In the genomic region with DNA sequence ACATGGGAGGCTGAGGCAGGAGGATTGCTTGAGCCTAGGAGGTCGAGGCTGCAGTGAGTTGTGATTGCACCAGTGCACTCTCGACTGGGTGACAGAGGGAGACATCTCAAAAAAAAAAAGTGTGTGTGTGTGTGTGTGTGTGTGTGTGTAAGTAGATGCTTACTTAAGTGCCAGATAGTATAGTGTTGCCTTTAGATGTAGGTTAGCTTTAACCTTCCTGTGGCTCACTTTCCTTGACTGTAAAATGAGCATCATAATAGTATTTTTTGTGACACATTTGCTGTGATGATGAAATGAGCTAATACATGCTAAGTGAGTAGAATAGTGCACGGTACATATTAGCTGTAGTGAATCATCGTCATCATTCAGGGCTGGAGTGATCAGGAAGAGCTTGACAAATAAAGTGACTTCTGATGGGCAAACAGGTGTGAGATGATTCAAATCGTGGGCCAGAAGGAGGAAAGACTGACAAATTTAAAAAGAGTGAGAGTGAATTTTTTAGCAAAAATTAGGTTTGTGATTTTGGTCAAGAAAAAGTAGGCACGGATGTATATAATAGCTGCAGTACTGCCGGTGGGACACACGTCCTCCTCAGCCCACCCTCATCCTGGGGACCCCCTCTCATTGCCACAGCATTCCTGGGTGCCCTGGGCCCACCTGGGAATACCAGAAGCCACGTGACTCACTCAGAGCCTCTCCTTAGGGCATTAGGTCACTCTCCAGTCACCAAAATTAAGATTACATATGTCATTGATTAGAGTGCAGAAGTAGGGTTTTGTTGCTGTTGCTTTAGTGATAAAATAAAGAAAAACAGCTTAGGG, we compare ENCODE assay signal across 11 cellular contexts. TPM values are rescaled to one million over a fixed set of nuclear protein-coding genes. Genes with fewer than 3 reads are reported as not detected.
DNase-seq lines count a peak whose midpoint lies in the region; TF ChIP-seq lines count a peak whose summit lies in the region.
"Had no signal": no experiment of that assay in that cellular context is flagged by ENCODE, and none has a peak within 500 bp of the region (broad histone marks: within the 10 kb centered on the region; RNA-seq: fewer than 3 reads in every experiment).

No MANE protein-coding gene starts in this region.

- H3K36me3 Mint-ChIP-seq in activated CD4-positive, alpha-beta memory T cell treated with anti-CD3 and anti-CD28 coated beads, Interleukin-2, amount 10 ng/mL, durations not matched to agents 7 days and 5 days (ENCODE audit: low read depth), result peaks cover 76% of the 10 kb centered on the region

- peak; percentile 43 for DNase-seq in GM12865 (ENCODE audit: low read depth)
- no peak for DNase-seq in activated CD4-positive, alpha-beta memory T cell treated with anti-CD3 and anti-CD28 coated beads, Interleukin-2, amount 10 ng/mL, durations not matched to agents 7 days and 5 days
- DNase-seq in kidney tubule cell (ENCODE audit: low spot score), result peak; percentile 58
- no peak for DNase-seq in NOMO-1 treated with dmso at 0.1 percent for 144 hours (lab: John Stamatoyannopoulos, UW; ENCODE audit: unreplicated experiment)
- DNase-seq in ovary, result no peak
- no peak for DNase-seq in stimulated activated CD4-positive, alpha-beta T cell treated with anti-CD3 and anti-CD28 coated beads, Interleukin-2, amount 100 ng/mL, for 24 hours
- DNase-seq in NCI-H2196 (lab: John Stamatoyannopoulos, UW; ENCODE audit: unreplicated experiment), result no peak
- DNase-seq: central memory CD4-positive, alpha-beta T cell; lower lobe of right lung; right lobe of liver had no signal

- H3K9me3 ChIP-seq in BLaER1 treated with 17β-estradiol and CSF1 and Interleukin-3, amounts not matched to agents 10 nM and 100 nM (replicated peaks in 1 of 11), result no peaks in the 10 kb centered on the region
- H3K9me3 ChIP-seq in ovary, result no peaks in the 10 kb centered on the region
- H3K9me3 ChIP-seq: lower lobe of right lung, right lobe of liver had no signal

- H3K4me1 Mint-ChIP-seq in activated CD4-positive, alpha-beta memory T cell treated with anti-CD3 and anti-CD28 coated beads, Interleukin-2, amount 10 ng/mL, durations not matched to agents 7 days and 5 days, result peaks cover 99% of the 10 kb centered on the region

- CTCF ChIA-PET in activated CD4-positive, alpha-beta memory T cell treated with anti-CD3 and anti-CD28 coated beads, Interleukin-2, amount 10 ng/mL, durations not matched to agents 7 days and 5 days (lab: Charles Lee), result interaction anchor here (0.6 to 15.1 kb wide), 12 partner anchors 10 to 471 kb away, joined by 3 to 524 read pairs (median 4); a partner anchor contains a TSS

- H3K4me1 ChIP-seq in BLaER1 treated with 17β-estradiol and CSF1 and Interleukin-3, amounts not matched to agents 10 nM and 100 nM, result peaks cover 94 to 100% (median 99%) of the 10 kb centered on the region in 10 experiments
- no peaks in the 10 kb centered on the region for H3K4me1 ChIP-seq in ovary (ENCODE audit: insufficient read depth)

- peaks cover 12 to 56% (median 27%) of the 10 kb centered on the region in 11 experiments; a peak in 16 of 22 replicates for H3K36me3 ChIP-seq in BLaER1 treated with 17β-estradiol and CSF1 and Interleukin-3, amounts not matched to agents 10 nM and 100 nM
- H3K36me3 ChIP-seq in ovary, result no peaks in the 10 kb centered on the region

- peak overlapping the region; percentile 87 to 99 (median 96) for H3K4me2 ChIP-seq in BLaER1 treated with 17β-estradiol and CSF1 and Interleukin-3, amounts not matched to agents 10 nM and 100 nM

- WGBS in ovary, 3 donors, result 79 to 83% (median 80%) methylated on average over 9 of the region's 9 CpGs

- no peaks in the 10 kb centered on the region for H3K9me3 Mint-ChIP-seq in activated CD4-positive, alpha-beta memory T cell treated with anti-CD3 and anti-CD28 coated beads, Interleukin-2, amount 10 ng/mL, durations not matched to agents 7 days and 5 days

- H3K9ac ChIP-seq in BLaER1 treated with 17β-estradiol and CSF1 and Interleukin-3, amounts not matched to agents 10 nM and 100 nM, result peak overlapping the region in 10 of 11 experiments; percentile 73 to 84 (median 78); a peak in 18 of 22 replicates

- peak overlapping the region; percentile 72 for H3K4me3 Mint-ChIP-seq in activated CD4-positive, alpha-beta memory T cell treated with anti-CD3 and anti-CD28 coated beads, Interleukin-2, amount 10 ng/mL, durations not matched to agents 7 days and 5 days

- H4K20me1 ChIP-seq in BLaER1 treated with 17β-estradiol and CSF1 and Interleukin-3, amounts not matched to agents 10 nM and 100 nM, result peaks cover 5 to 28% (median 11%) of the 10 kb centered on the region in 11 experiments; a peak in 13 of 22 replicates

- H3K27ac Mint-ChIP-seq in activated CD4-positive, alpha-beta memory T cell treated with anti-CD3 and anti-CD28 coated beads, Interleukin-2, amount 10 ng/mL, durations not matched to agents 7 days and 5 days, result peak overlapping the region; percentile 90

- TF ChIP-seq POLR2A in ovary (IDR thresholded peaks at IDR 0.05), result no peak

- intact Hi-C loops in ovary (cut with DNase I), result no loop called here

- TF ChIP-seq CTCF in GM12865 (IDR thresholded peaks at IDR 0.05; ENCODE audit: insufficient read depth, low read depth, low read length, missing control alignments), result no peak
- no peak for TF ChIP-seq CTCF in ovary (IDR thresholded peaks at IDR 0.05)

- TF ChIP-seq EP300 in ovary (IDR thresholded peaks at IDR 0.05), result no peak

- H3K27ac ChIP-seq in BLaER1 treated with 17β-estradiol and CSF1 and Interleukin-3, amounts not matched to agents 10 nM and 100 nM, result peak overlapping the region; percentile 82 to 97 (median 95); a peak in 21 of 22 replicates
- H3K27ac ChIP-seq in ovary, result no peak overlapping the region

- no peaks in the 10 kb centered on the region for H3K27me3 ChIP-seq in BLaER1 treated with 17β-estradiol and CSF1 and Interleukin-3, amounts not matched to agents 10 nM and 100 nM
- H3K27me3 ChIP-seq in ovary, result no peaks in the 10 kb centered on the region
- H3K27me3 ChIP-seq: right lobe of liver had no signal

- H3K4me3 ChIP-seq in BLaER1 treated with 17β-estradiol and CSF1 and Interleukin-3, amounts not matched to agents 10 nM and 100 nM, result no peak overlapping the region
- H3K4me3 ChIP-seq in GM12865 (ENCODE audit: low read depth, low read length) (no peak overlapping the region), ovary (no peak overlapping the region)
- H3K4me3 ChIP-seq: lower lobe of right lung, right lobe of liver had no signal

- POLR2A ChIA-PET in activated CD4-positive, alpha-beta memory T cell treated with anti-CD3 and anti-CD28 coated beads, Interleukin-2, amount 10 ng/mL, durations not matched to agents 7 days and 5 days (lab: Charles Lee), result interaction anchor here (0.8 to 28.4 kb wide), 9 partner anchors 10 to 137 kb away, joined by 3 to 1193 read pairs (median 7); a partner anchor contains a TSS

- no peaks in the 10 kb centered on the region for H3K27me3 Mint-ChIP-seq in activated CD4-positive, alpha-beta memory T cell treated with anti-CD3 and anti-CD28 coated beads, Interleukin-2, amount 10 ng/mL, durations not matched to agents 7 days and 5 days

RNA-seq across cellular contexts. Expression of a gene that starts 33.9 kb away (rescaled TPM):
- 10 to 100 TPM; 42.2 to 43.1 TPM for total RNA-seq in activated CD4-positive, alpha-beta memory T cell treated with anti-CD3 and anti-CD28 coated beads, Interleukin-2, amount 10 ng/mL, durations not matched to agents 7 days and 5 days
- 10 to 100 TPM; 46.4 to 72.8 (median 53.5) TPM for total RNA-seq in ovary
- 10 to 100 TPM; 63.4 to 90.0 TPM for polyA plus RNA-seq in ovary

RNA-seq across cellular contexts. Expression of a gene that starts 57.0 kb away (rescaled TPM):
- total RNA-seq in activated CD4-positive, alpha-beta memory T cell treated with anti-CD3 and anti-CD28 coated beads, Interleukin-2, amount 10 ng/mL, durations not matched to agents 7 days and 5 days, result 1 to 10 TPM; 8.8 to 9.2 TPM
- 10 to 100 TPM in 4 of 7 donors, 1 to 10 TPM in 3; 5.5 to 15.0 (median 10.1) TPM for total RNA-seq in ovary
- 10 to 100 TPM in 1 of 2 donors, 1 to 10 TPM in 1; 5.6 to 16.2 TPM for polyA plus RNA-seq in ovary

Comparison
In these comparisons a context has a peak if more than half of its experiments do, and no peak if none do; other contexts are left out.
1. H3K27ac ChIP-seq: peak in BLaER1 treated with 17β-estradiol and CSF1 and Interleukin-3, amounts not matched to agents 10 nM and 100 nM (11 of 11); none in ovary (0 of 2).
2. DNase-seq: peak in GM12865 (single experiment) and kidney tubule cell (single experiment); none in activated CD4-positive, alpha-beta memory T cell treated with anti-CD3 and anti-CD28 coated beads, Interleukin-2, amount 10 ng/mL, durations not matched to agents 7 days and 5 days (single experiment), NOMO-1 treated with dmso at 0.1 percent for 144 hours (single experiment), ovary (0 of 5), stimulated activated CD4-positive, alpha-beta T cell treated with anti-CD3 and anti-CD28 coated beads, Interleukin-2, amount 100 ng/mL, for 24 hours (0 of 2) and NCI-H2196 (single experiment).